In genomic region chr16:54193656-54194007, GRCh38 we compare ENCODE assay signal across 8 cellular contexts.
DNase-seq lines count a peak whose midpoint lies in the region; ATAC-seq and TF ChIP-seq lines count a peak whose summit lies in the region.

No MANE protein-coding gene starts in this region.

- no peaks in the 10 kb centered on the region for H3K4me1 ChIP-seq in DOHH2 (ENCODE audit: control insufficient read depth, low read length)
- peaks cover 24% of the 10 kb centered on the region for H3K4me1 ChIP-seq in left ventricle myocardium inferior
- H3K4me1 ChIP-seq in prostate gland (replicated peaks), result peaks cover 7% of the 10 kb centered on the region

- H4K20me1 ChIP-seq in DOHH2 (ENCODE audit: control insufficient read depth, insufficient read depth, low read depth, low read length), result no peaks in the 10 kb centered on the region

- 4% methylated on average over 16 of the region's 17 CpGs for WGBS in prostate gland

- ATAC-seq in GM21360 (IDR thresholded peaks at IDR 0.05; ENCODE audit: unreplicated experiment) (peak; percentile 91), HG03565 (IDR thresholded peaks at IDR 0.05; ENCODE audit: unreplicated experiment) (peak; percentile 85), GM18861 (IDR thresholded peaks at IDR 0.05; ENCODE audit: unreplicated experiment) (no peak)

- H3K9me3 ChIP-seq in DOHH2 (ENCODE audit: control insufficient read depth, insufficient read depth, low read length), result no peaks in the 10 kb centered on the region
- H3K9me3 ChIP-seq in left ventricle myocardium inferior (replicated peaks), result peaks cover 8% of the 10 kb centered on the region
- H3K9me3 ChIP-seq in prostate gland, result no peaks in the 10 kb centered on the region

- H3K36me3 ChIP-seq in DOHH2 (ENCODE audit: control insufficient read depth, low read length) (no peaks in the 10 kb centered on the region), left ventricle myocardium inferior (no peaks in the 10 kb centered on the region), prostate gland (no peaks in the 10 kb centered on the region)

- H3K27me3 ChIP-seq in DOHH2 (ENCODE audit: control insufficient read depth, low read length), result no peaks in the 10 kb centered on the region
- H3K27me3 ChIP-seq in left ventricle myocardium inferior (ENCODE audit: low read depth), result peaks cover 2% of the 10 kb centered on the region
- no peaks in the 10 kb centered on the region for H3K27me3 ChIP-seq in prostate gland (replicated peaks; ENCODE audit: insufficient read depth)

- H3F3A ChIP-seq in DOHH2 (ENCODE audit: control insufficient read depth, insufficient read depth), result no peaks in the 10 kb centered on the region

- H3K4me3 ChIP-seq in DOHH2 (ENCODE audit: low read length) (no peak overlapping the region), left ventricle myocardium inferior (peak overlapping the region; percentile 53), prostate gland (peak overlapping the region; percentile 13 to 19)

- H3K27ac ChIP-seq in DOHH2 (ENCODE audit: low read depth, low read length) (no peak overlapping the region), left ventricle myocardium inferior (replicated peaks) (peak overlapping the region; percentile 92), prostate gland (peak overlapping the region; percentile 77 to 80)

- H3K79me2 ChIP-seq in DOHH2 (ENCODE audit: control insufficient read depth, low read length), result no peaks in the 10 kb centered on the region

- DNase-seq in NCI-H748 treated with DMSO at 0.1 percent for 48 hours (lab: John Stamatoyannopoulos, UW) (peak; percentile 42), amniotic stem cell (lab: John Stamatoyannopoulos, UW) (peak; percentile 4), left ventricle myocardium inferior (peak; percentile 83), prostate gland (ENCODE audit: low spot score) (peak; percentile 72)

- H3K9me2 ChIP-seq in DOHH2 (replicated peaks; ENCODE audit: control insufficient read depth, low read length), result no peaks in the 10 kb centered on the region

- TF ChIP-seq CTCF in DOHH2 (IDR thresholded peaks at IDR 0.05; ENCODE audit: low read depth, low read length, poor library complexity, severe bottlenecking) (peak; percentile 84), left ventricle myocardium inferior (IDR thresholded peaks at IDR 0.05; ENCODE audit: borderline replicate concordance) (peak; percentile 93), prostate gland (IDR thresholded peaks at IDR 0.05) (peak; percentile 61 to 85 (median 78))

- TF ChIP-seq POLR2A in prostate gland (IDR thresholded peaks at IDR 0.05), result no peak

- H3K4me2 ChIP-seq in DOHH2 (ENCODE audit: low read length), result no peak overlapping the region

- intact Hi-C loops in left ventricle myocardium inferior (cut with micrococcal nuclease) (no loop called here), prostate gland (cut with DNase I) (no loop called here)

Comparison
In these comparisons a context has a peak if more than half of its experiments do, and no peak if none do; other contexts are left out.
1. DNase-seq: peak in every context shown above with its lines; median percentile 83 in left ventricle myocardium inferior; 72 in prostate gland; 42 in NCI-H748 treated with DMSO at 0.1 percent for 48 hours; 4 in amniotic stem cell.